ENCODE assay signal across 1 cellular context in the genomic region with DNA sequence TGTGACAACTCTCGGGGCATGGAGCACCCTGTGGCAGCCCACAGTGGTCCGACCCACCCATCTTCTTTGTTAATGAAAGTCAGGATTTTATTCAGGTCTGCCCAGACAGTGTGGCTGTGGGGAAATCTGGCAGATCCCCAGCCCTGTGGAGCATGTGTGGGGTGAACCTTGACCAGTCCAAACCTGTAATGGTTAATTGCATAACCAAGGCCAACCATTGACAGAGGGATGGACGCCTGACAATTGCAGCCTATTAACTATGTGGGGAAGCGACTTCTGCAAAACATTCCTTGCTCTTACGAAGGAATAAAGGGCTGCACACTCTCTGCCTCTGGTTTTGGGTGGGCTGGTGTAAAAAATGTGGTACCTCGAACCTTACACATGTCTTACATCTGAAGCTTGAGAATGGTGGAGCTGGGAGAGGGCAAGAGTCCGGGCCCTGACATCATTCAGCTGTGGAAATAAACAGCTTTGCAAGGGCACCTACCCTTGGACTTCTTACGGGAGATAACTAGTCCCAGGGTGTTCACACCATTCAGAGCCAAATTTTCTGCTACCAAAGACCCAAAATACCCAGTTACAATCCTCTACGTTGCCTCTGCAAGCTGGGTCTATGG.
TF ChIP-seq lines count a peak whose summit lies in the region.

No MANE protein-coding gene starts in this region.

TF ChIP-seq in liver, 16 proteins besides CTCF, POLR2A, EP300 and RAD21 (continued from another document):
- TF ChIP-seq, protein P1, sequence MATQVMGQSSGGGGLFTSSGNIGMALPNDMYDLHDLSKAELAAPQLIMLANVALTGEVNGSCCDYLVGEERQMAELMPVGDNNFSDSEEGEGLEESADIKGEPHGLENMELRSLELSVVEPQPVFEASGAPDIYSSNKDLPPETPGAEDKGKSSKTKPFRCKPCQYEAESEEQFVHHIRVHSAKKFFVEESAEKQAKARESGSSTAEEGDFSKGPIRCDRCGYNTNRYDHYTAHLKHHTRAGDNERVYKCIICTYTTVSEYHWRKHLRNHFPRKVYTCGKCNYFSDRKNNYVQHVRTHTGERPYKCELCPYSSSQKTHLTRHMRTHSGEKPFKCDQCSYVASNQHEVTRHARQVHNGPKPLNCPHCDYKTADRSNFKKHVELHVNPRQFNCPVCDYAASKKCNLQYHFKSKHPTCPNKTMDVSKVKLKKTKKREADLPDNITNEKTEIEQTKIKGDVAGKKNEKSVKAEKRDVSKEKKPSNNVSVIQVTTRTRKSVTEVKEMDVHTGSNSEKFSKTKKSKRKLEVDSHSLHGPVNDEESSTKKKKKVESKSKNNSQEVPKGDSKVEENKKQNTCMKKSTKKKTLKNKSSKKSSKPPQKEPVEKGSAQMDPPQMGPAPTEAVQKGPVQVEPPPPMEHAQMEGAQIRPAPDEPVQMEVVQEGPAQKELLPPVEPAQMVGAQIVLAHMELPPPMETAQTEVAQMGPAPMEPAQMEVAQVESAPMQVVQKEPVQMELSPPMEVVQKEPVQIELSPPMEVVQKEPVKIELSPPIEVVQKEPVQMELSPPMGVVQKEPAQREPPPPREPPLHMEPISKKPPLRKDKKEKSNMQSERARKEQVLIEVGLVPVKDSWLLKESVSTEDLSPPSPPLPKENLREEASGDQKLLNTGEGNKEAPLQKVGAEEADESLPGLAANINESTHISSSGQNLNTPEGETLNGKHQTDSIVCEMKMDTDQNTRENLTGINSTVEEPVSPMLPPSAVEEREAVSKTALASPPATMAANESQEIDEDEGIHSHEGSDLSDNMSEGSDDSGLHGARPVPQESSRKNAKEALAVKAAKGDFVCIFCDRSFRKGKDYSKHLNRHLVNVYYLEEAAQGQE (IDR thresholded peaks at IDR 0.05), result peak; percentile 54
- peak in 1 of 2 donors; percentile 29 for TF ChIP-seq EGR1 (IDR thresholded peaks at IDR 0.05; ENCODE audit: low read depth in 2 of 2)
- TF ChIP-seq, protein P2, sequence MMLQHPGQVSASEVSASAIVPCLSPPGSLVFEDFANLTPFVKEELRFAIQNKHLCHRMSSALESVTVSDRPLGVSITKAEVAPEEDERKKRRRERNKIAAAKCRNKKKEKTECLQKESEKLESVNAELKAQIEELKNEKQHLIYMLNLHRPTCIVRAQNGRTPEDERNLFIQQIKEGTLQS (IDR thresholded peaks at IDR 0.05), result peak; percentile 59
- TF ChIP-seq TAF1 (conservative IDR thresholded peaks at IDR 0.05), result no peak
- TF ChIP-seq YY1 (IDR thresholded peaks at IDR 0.05), result peak; percentile 93
- TF ChIP-seq FOXA2 (IDR thresholded peaks at IDR 0.05), result peak; percentile 20
- TF ChIP-seq SP1 (IDR thresholded peaks at IDR 0.05), result peak; percentile 93
